In genomic region chr6:90068264-90068663, GRCh38 we compare ENCODE assay signal across 9 cellular contexts.
DNase-seq lines count a peak whose midpoint lies in the region; ATAC-seq and TF ChIP-seq lines count a peak whose summit lies in the region.
"Had no signal": no experiment of that assay in that cellular context is flagged by ENCODE, and none has a peak within 500 bp of the region (broad histone marks: within the 10 kb centered on the region; RNA-seq: fewer than 3 reads in every experiment).

No MANE protein-coding gene starts in this region.

- no peaks in the 10 kb centered on the region for H3K27me3 Mint-ChIP-seq in naive thymus-derived CD8-positive, alpha-beta T cell
- peaks cover 25% of the 10 kb centered on the region for H3K27me3 Mint-ChIP-seq in Caco-2 (ENCODE audit: insufficient read depth, unreplicated experiment)

- CTCF ChIA-PET in Caco-2 (lab: Charles Lee), result no interaction called here

- H3K27me3 ChIP-seq in HUES48 (ENCODE audit: control insufficient read depth, insufficient read depth, low read length), result no peaks in the 10 kb centered on the region
- H3K27me3 ChIP-seq in Caco-2 (replicated peaks; ENCODE audit: control insufficient read depth, insufficient read depth, low read length), result no peaks in the 10 kb centered on the region

- BruUV-seq in Caco-2 (replicated peaks; lab: Mats Ljungman, UMichigan), result no TSS peak

- H3K9me3 Mint-ChIP-seq in naive thymus-derived CD8-positive, alpha-beta T cell, result no peaks in the 10 kb centered on the region
- H3K9me3 Mint-ChIP-seq in Caco-2 (ENCODE audit: unreplicated experiment), result no peaks in the 10 kb centered on the region

- no peaks in the 10 kb centered on the region for H3K36me3 ChIP-seq in HUES48 (ENCODE audit: control insufficient read depth, insufficient read depth, low read length)
- no peaks in the 10 kb centered on the region for H3K36me3 ChIP-seq in Caco-2 (ENCODE audit: control insufficient read depth, insufficient read depth, low read length)

- ATAC-seq in naive thymus-derived CD8-positive, alpha-beta T cell, result no peak
- ATAC-seq in GM19455 (IDR thresholded peaks at IDR 0.05; ENCODE audit: unreplicated experiment), result no peak

- intact Hi-C loops in Caco-2 (cut with micrococcal nuclease; ENCODE audit: unreplicated experiment), result no loop called here

- peaks cover 6 to 63% (median 19%) of the 10 kb centered on the region in 3 donors for H3K36me3 Mint-ChIP-seq in naive thymus-derived CD8-positive, alpha-beta T cell
- H3K36me3 Mint-ChIP-seq in Caco-2 (ENCODE audit: insufficient read depth, unreplicated experiment), result no peaks in the 10 kb centered on the region

- no peak overlapping the region for H3K4me3 ChIP-seq in HUES48 (ENCODE audit: low read depth, low read length)
- no peak overlapping the region for H3K4me3 ChIP-seq in Caco-2 (ENCODE audit: low read depth, low read length)

- peak overlapping the region in 4 of 10 donors; percentile 6 to 26 (median 17) for H3K4me3 Mint-ChIP-seq in naive thymus-derived CD8-positive, alpha-beta T cell
- no peak overlapping the region for H3K4me3 Mint-ChIP-seq in Caco-2 (ENCODE audit: unreplicated experiment)

- H3K27ac ChIP-seq in HUES48 (ENCODE audit: low read depth, low read length), result peak overlapping the region; percentile 64

- H3K9me3 ChIP-seq in HUES48 (ENCODE audit: control insufficient read depth, insufficient read depth, low read length) (no peaks in the 10 kb centered on the region), Caco-2 (no peaks in the 10 kb centered on the region)

- peak; percentile 12 for DNase-seq in NCI-H345 (lab: John Stamatoyannopoulos, UW)
- no peak for DNase-seq in NCI-H345 treated with DMSO at 0.1 percent for 48 hours (lab: John Stamatoyannopoulos, UW; ENCODE audit: unreplicated experiment)
- DNase-seq in amniotic epithelial cell (ENCODE audit: low read depth), result peak; percentile 88
- DNase-seq in naive thymus-derived CD8-positive, alpha-beta T cell, result no peak
- no peak for DNase-seq in NCI-H2081 treated with DMSO at 0.1 percent for 48 hours (lab: John Stamatoyannopoulos, UW)
- no peak for DNase-seq in Caco-2
- DNase-seq: NCI-H2171 had no signal

- no peak overlapping the region for H3K9ac ChIP-seq in HUES48 (ENCODE audit: low read depth, low read length)

- H3K4me1 Mint-ChIP-seq in naive thymus-derived CD8-positive, alpha-beta T cell, result peaks cover 54 to 82% (median 77%) of the 10 kb centered on the region in 4 donors
- no peaks in the 10 kb centered on the region for H3K4me1 Mint-ChIP-seq in Caco-2 (ENCODE audit: low read depth, unreplicated experiment)

- POLR2A ChIA-PET in naive thymus-derived CD8-positive, alpha-beta T cell (lab: Charles Lee), result no interaction called here
- POLR2A ChIA-PET in Caco-2 (lab: Charles Lee), result no interaction called here

- no peak for TF ChIP-seq CTCF in Caco-2 (IDR thresholded peaks at IDR 0.05; ENCODE audit: insufficient read depth in 1 of 2, low read depth in 1 of 2, low read length in 1 of 2, severe bottlenecking in 1 of 2, unreplicated experiment in 1 of 2)

- H3K4me1 ChIP-seq in HUES48 (ENCODE audit: control insufficient read depth, insufficient read depth, low read length) (peaks cover 6% of the 10 kb centered on the region; the same call in 1 of the 2 replicates), Caco-2 (no peaks in the 10 kb centered on the region)

- peak overlapping the region in 9 of 10 donors; percentile 4 to 75 (median 49) for H3K27ac Mint-ChIP-seq in naive thymus-derived CD8-positive, alpha-beta T cell
- H3K27ac Mint-ChIP-seq in Caco-2 (ENCODE audit: unreplicated experiment), result no peak overlapping the region

Comparison
In these comparisons a context has a peak if more than half of its experiments do, and no peak if none do; other contexts are left out.
1. DNase-seq: peak in NCI-H345 (single experiment) and amniotic epithelial cell (single experiment); none in NCI-H345 treated with DMSO at 0.1 percent for 48 hours (single experiment), naive thymus-derived CD8-positive, alpha-beta T cell (0 of 10), NCI-H2081 treated with DMSO at 0.1 percent for 48 hours (single experiment) and Caco-2 (0 of 2).